8 cellular contexts compared by ENCODE assay signal in genomic region chr15:45166792-45167630, GRCh38. TPM values are rescaled to one million over a fixed set of nuclear protein-coding genes. Genes with fewer than 3 reads are reported as not detected.
DNase-seq lines count a peak whose midpoint lies in the region; ATAC-seq, FAIRE-seq and TF ChIP-seq lines count a peak whose summit lies in the region.

No MANE protein-coding gene starts in this region.

- no peaks in the 10 kb centered on the region for H3K9me3 Mint-ChIP-seq in activated naive CD4-positive, alpha-beta T cell treated with anti-CD3 and anti-CD28 coated beads, Interleukin-2, amount 50 U/mL, for 72 hours

- no peaks in the 10 kb centered on the region for H3K36me3 Mint-ChIP-seq in activated naive CD4-positive, alpha-beta T cell treated with anti-CD3 and anti-CD28 coated beads, Interleukin-2, amount 50 U/mL, for 72 hours

- intact Hi-C loops in Right ventricle myocardium inferior (cut with DNase I): loop anchor here (1.0 to 10.0 kb wide), 3 partner anchors 31 to 288 kb away; a partner anchor contains a TSS
- intact Hi-C loops in pancreas (cut with DNase I): no loop called here
- intact Hi-C loops in tibial artery (cut with DNase I; ENCODE audit: low total_unique reads): loop anchor here (2.0 to 10.0 kb wide), 3 partner anchors 35 to 478 kb away; a partner anchor contains a TSS

- TF ChIP-seq CTCF in pancreas (IDR thresholded peaks at IDR 0.05) (peak; percentile 42 to 63 (median 44)), tibial artery (IDR thresholded peaks at IDR 0.05) (peak; percentile 60 to 70)

- H3K4me3 ChIP-seq in HAP-1 (peak overlapping the region; percentile 35), SK-N-MC (peak overlapping the region; percentile 79), pancreas (peak overlapping the region; percentile 43 to 82 (median 72)), tibial artery (peak overlapping the region; percentile 67 to 75)

- H3K36me3 ChIP-seq in HAP-1 (replicated peaks) (no peaks in the 10 kb centered on the region), SK-N-MC (ENCODE audit: insufficient read depth, low read length) (no peaks in the 10 kb centered on the region; the same call in 1 of the 2 replicates), pancreas (no peaks in the 10 kb centered on the region), tibial artery (peaks cover 0 to 3% (median 0%) of the 10 kb centered on the region in 3 donors)

- no peaks in the 10 kb centered on the region for H3K9me3 ChIP-seq in HAP-1
- H3K9me3 ChIP-seq in SK-N-MC (ENCODE audit: low read depth, low read length): no peaks in the 10 kb centered on the region
- no peaks in the 10 kb centered on the region for H3K9me3 ChIP-seq in pancreas
- H3K9me3 ChIP-seq in tibial artery: no peaks in the 10 kb centered on the region

- FAIRE-seq in pancreas (lab: Jason Lieb, UNC): no peak

- 0 to 1% methylated on average over 56 to 84 of the region's 84 CpGs for WGBS in pancreas, 2 donors

- no peaks in the 10 kb centered on the region for H3K27me3 ChIP-seq in HAP-1 (ENCODE audit: low read depth)
- H3K27me3 ChIP-seq in pancreas: no peaks in the 10 kb centered on the region
- H3K27me3 ChIP-seq in tibial artery: no peaks in the 10 kb centered on the region

- in situ Hi-C loops in HAP-1 (cut with MboI; ENCODE audit: low sequenced_read_pairs): loop anchor here (25.0 kb wide), 1 partner anchor 445 kb away; no protein-coding TSS in a partner anchor

- H3K27ac ChIP-seq in SK-N-MC (peak overlapping the region; percentile 96), pancreas (peak overlapping the region; percentile 81 to 96 (median 94)), tibial artery (peak overlapping the region; percentile 97)

- H3K9ac ChIP-seq in SK-N-MC (ENCODE audit: insufficient read length): peak overlapping the region; percentile 80

- peak; percentile 91 to 95 for ATAC-seq in activated naive CD4-positive, alpha-beta T cell treated with anti-CD3 and anti-CD28 coated beads, Interleukin-2, amount 50 U/mL, for 72 hours
- ATAC-seq in Right ventricle myocardium inferior (peak; percentile 85), pancreas (peak; percentile 84 to 89 (median 88))

- H3K4me1 ChIP-seq in HAP-1: peaks cover 13% of the 10 kb centered on the region
- peaks cover 0 to 4% (median 4%) of the 10 kb centered on the region in 3 donors for H3K4me1 ChIP-seq in pancreas
- peaks cover 0 to 26% (median 14%) of the 10 kb centered on the region in 4 donors for H3K4me1 ChIP-seq in tibial artery

- peak overlapping the region; percentile 82 to 85 for H3K27ac Mint-ChIP-seq in activated naive CD4-positive, alpha-beta T cell treated with anti-CD3 and anti-CD28 coated beads, Interleukin-2, amount 50 U/mL, for 72 hours

- DNase-seq in GM04504 (ENCODE audit: low read depth): peak; percentile 70
- peak; percentile 61 to 88 for DNase-seq in HAP-1 (ENCODE audit: low spot score in 2 of 2)
- peak; percentile 81 for DNase-seq in M059J (ENCODE audit: low read depth)
- peak; percentile 18 for DNase-seq in SK-N-MC (ENCODE audit: low read depth, low spot score)
- DNase-seq in activated naive CD4-positive, alpha-beta T cell treated with anti-CD3 and anti-CD28 coated beads, Interleukin-2, amount 50 U/mL, for 72 hours (ENCODE audit: low spot score in 2 of 2): peak; percentile 81 to 84
- DNase-seq in Right ventricle myocardium inferior (ENCODE audit: missing footprints): peak; percentile 95
- DNase-seq in pancreas: peak; percentile 83 to 95 (median 88)
- peak; percentile 89 to 92 for DNase-seq in tibial artery

RNA-seq across cellular contexts. Expression of gene SHF, which starts 20.8 kb away (rescaled TPM):
- 0.96 and 1.5 TPM in 2 replicates for total RNA-seq in M059J (2014; rRNA removed; shearing (Covaris generic))
- 10 to 100 TPM in 1 of 2 donors, 1 to 10 TPM in 1; 8.6 to 22.3 TPM for total RNA-seq in activated naive CD4-positive, alpha-beta T cell treated with anti-CD3 and anti-CD28 coated beads, Interleukin-2, amount 50 U/mL, for 72 hours
- 3.9 TPM for total RNA-seq in Right ventricle myocardium inferior
- total RNA-seq in pancreas: 1 to 10 TPM; 1.0 to 3.7 (median 1.9) TPM
- 1 to 10 TPM; 2.3 to 3.2 TPM for polyA plus RNA-seq in pancreas

RNA-seq across cellular contexts. Expression of gene DUOX1, which starts 37.2 kb away (rescaled TPM):
- total RNA-seq in M059J (2014; rRNA removed; shearing (Covaris generic)): not detected in 2 replicates
- under 1 TPM; 0.05 to 0.18 TPM for total RNA-seq in activated naive CD4-positive, alpha-beta T cell treated with anti-CD3 and anti-CD28 coated beads, Interleukin-2, amount 50 U/mL, for 72 hours
- total RNA-seq in Right ventricle myocardium inferior: 1.0 TPM
- total RNA-seq in pancreas: under 1 TPM; 0.14 to 0.97 (median 0.47) TPM
- under 1 TPM; 0.16 to 0.27 TPM for polyA plus RNA-seq in pancreas

RNA-seq across cellular contexts. Expression of gene DUOXA1, which starts 37.3 kb away (rescaled TPM):
- total RNA-seq in M059J (2014; rRNA removed; shearing (Covaris generic)): not detected in 2 replicates
- under 1 TPM in 1 of 2 donors, not detected in 1; 0.23 TPM for total RNA-seq in activated naive CD4-positive, alpha-beta T cell treated with anti-CD3 and anti-CD28 coated beads, Interleukin-2, amount 50 U/mL, for 72 hours
- total RNA-seq in Right ventricle myocardium inferior (0.68 TPM), pancreas (under 1 TPM in 3 of 6 donors, not detected in 3; 0.17 to 0.22 (median 0.19) TPM)
- polyA plus RNA-seq in pancreas: under 1 TPM; 0.11 to 0.14 TPM

RNA-seq across cellular contexts. Expression of gene DUOXA2, which starts 52.9 kb away (rescaled TPM):
- total RNA-seq in M059J (2014; rRNA removed; shearing (Covaris generic)): 0.05 TPM in 1 of 2 replicates, not detected in the other
- not detected for total RNA-seq in activated naive CD4-positive, alpha-beta T cell treated with anti-CD3 and anti-CD28 coated beads, Interleukin-2, amount 50 U/mL, for 72 hours
- total RNA-seq in Right ventricle myocardium inferior: not detected
- total RNA-seq in pancreas: 10 to 100 TPM in 1 of 6 donors, 1 to 10 TPM in 1, under 1 TPM in 2, not detected in 2; 0.35 to 17.0 (median 3.9) TPM
- under 1 TPM in 1 of 2 donors, not detected in 1; 0.16 TPM for polyA plus RNA-seq in pancreas

RNA-seq across cellular contexts. Expression of gene DUOX2, which starts 53.0 kb away (rescaled TPM):
- not detected in 2 replicates for total RNA-seq in M059J (2014; rRNA removed; shearing (Covaris generic))
- total RNA-seq in activated naive CD4-positive, alpha-beta T cell treated with anti-CD3 and anti-CD28 coated beads, Interleukin-2, amount 50 U/mL, for 72 hours: under 1 TPM; 0.16 to 0.36 TPM
- total RNA-seq in Right ventricle myocardium inferior: 0.08 TPM
- 10 to 100 TPM in 2 of 6 donors, 1 to 10 TPM in 1, under 1 TPM in 3; 0.46 to 32.2 (median 1.0) TPM for total RNA-seq in pancreas
- under 1 TPM; 0.15 to 0.35 TPM for polyA plus RNA-seq in pancreas

Comparison
In these comparisons a context has a peak if more than half of its experiments do, and no peak if none do; other contexts are left out.
1. Peak in every context shown above with its lines: DNase-seq, ATAC-seq, H3K4me3 ChIP-seq and H3K27ac ChIP-seq.
2. DNase-seq: peak in every context shown above with its lines; median percentile 95 in Right ventricle myocardium inferior; 90 in tibial artery; 88 in pancreas; 82 in activated naive CD4-positive, alpha-beta T cell treated with anti-CD3 and anti-CD28 coated beads, Interleukin-2, amount 50 U/mL, for 72 hours; 81 in M059J; 74 in HAP-1; 70 in GM04504; 18 in SK-N-MC.
3. intact Hi-C loops: an anchor here in Right ventricle myocardium inferior (1.0 to 10.0 kb wide) and tibial artery (2.0 to 10.0 kb wide); none called in pancreas.